Comparison of ENCODE assay signal across 8 cellular contexts in genomic region chr7:76281006-76281705, GRCh38. TPM values are rescaled to one million over a fixed set of nuclear protein-coding genes. Genes with fewer than 3 reads are reported as not detected.
DNase-seq lines count a peak whose midpoint lies in the region; ATAC-seq and TF ChIP-seq lines count a peak whose summit lies in the region.

No MANE protein-coding gene starts in this region.

- no peaks in the 10 kb centered on the region for H3F3A ChIP-seq in neural cell (ENCODE audit: insufficient read depth, low read length, poor library complexity, severe bottlenecking)

- H3K4me3 Mint-ChIP-seq in CD4-positive, CD25-positive, alpha-beta regulatory T cell = peak overlapping the region in 3 of 4 donors; percentile 70 to 89 (median 73)
- H3K4me3 Mint-ChIP-seq in endothelial cell (ENCODE audit: unreplicated experiment) = peak overlapping the region; percentile 91

- H3K4me1 Mint-ChIP-seq in CD4-positive, CD25-positive, alpha-beta regulatory T cell = peaks cover 0 to 16% (median 8%) of the 10 kb centered on the region in 4 donors
- peaks cover 16% of the 10 kb centered on the region for H3K4me1 Mint-ChIP-seq in endothelial cell (ENCODE audit: unreplicated experiment)

- no peak overlapping the region for H3K4me3 ChIP-seq in CD4-positive, CD25-positive, alpha-beta regulatory T cell (ENCODE audit: low read depth, low read length)
- H3K4me3 ChIP-seq in Peyer's patch (peak overlapping the region in 3 of 4 donors; percentile 47 to 59 (median 52)), neural cell (ENCODE audit: low read length) (peak overlapping the region; percentile 55)

- H3K4me2 ChIP-seq in neural cell (ENCODE audit: low read length) = no peak overlapping the region

- H3K27ac ChIP-seq in CD4-positive, CD25-positive, alpha-beta regulatory T cell (ENCODE audit: insufficient read depth, low read length, poor library complexity, severe bottlenecking) = no peak overlapping the region
- no peak overlapping the region for H3K27ac ChIP-seq in Peyer's patch
- H3K27ac ChIP-seq in neural cell (ENCODE audit: low read length) = no peak overlapping the region

- H4K20me1 ChIP-seq in neural cell (ENCODE audit: insufficient read depth) = no peaks in the 10 kb centered on the region

- peaks cover 22% of the 10 kb centered on the region for H3K4me1 ChIP-seq in CD4-positive, CD25-positive, alpha-beta regulatory T cell (ENCODE audit: control insufficient read depth, insufficient read depth, low read length, poor library complexity, severe bottlenecking)
- peaks cover 0 to 21% (median 9%) of the 10 kb centered on the region in 4 donors for H3K4me1 ChIP-seq in Peyer's patch

- peak overlapping the region in 1 of 3 donors; percentile 94 for H3K27ac Mint-ChIP-seq in CD4-positive, CD25-positive, alpha-beta regulatory T cell
- no peak overlapping the region for H3K27ac Mint-ChIP-seq in endothelial cell (ENCODE audit: unreplicated experiment)

- H3K9ac ChIP-seq in neural cell (ENCODE audit: low read length) = no peak overlapping the region

- H3K9me3 ChIP-seq in CD4-positive, CD25-positive, alpha-beta regulatory T cell (ENCODE audit: control insufficient read depth in 2 of 2, low read length in 2 of 2) = no peaks in the 10 kb centered on the region
- H3K9me3 ChIP-seq in Peyer's patch (no peaks in the 10 kb centered on the region), neural cell (ENCODE audit: low read length) (no peaks in the 10 kb centered on the region)

- peaks cover 58% of the 10 kb centered on the region for H3K27me3 Mint-ChIP-seq in CD4-positive, CD25-positive, alpha-beta regulatory T cell
- H3K27me3 Mint-ChIP-seq in endothelial cell (ENCODE audit: unreplicated experiment) = peaks cover 32% of the 10 kb centered on the region

- TF ChIP-seq POLR2A in Peyer's patch (IDR thresholded peaks at IDR 0.05) = no peak
- TF ChIP-seq POLR2A in GM18505 (IDR thresholded peaks at IDR 0.05; ENCODE audit: borderline replicate concordance, extremely low read depth, insufficient read depth, insufficient read length) = no peak

- H3K36me3 Mint-ChIP-seq in CD4-positive, CD25-positive, alpha-beta regulatory T cell = no peaks in the 10 kb centered on the region
- peaks cover 18% of the 10 kb centered on the region for H3K36me3 Mint-ChIP-seq in endothelial cell (ENCODE audit: low read depth, unreplicated experiment)

- no peak overlapping the region for H2AFZ ChIP-seq in neural cell (ENCODE audit: low read depth, low read length)

- H3K79me2 ChIP-seq in neural cell (replicated peaks; ENCODE audit: insufficient read depth, low read length) = no peaks in the 10 kb centered on the region

- no peaks in the 10 kb centered on the region for H3K36me3 ChIP-seq in CD4-positive, CD25-positive, alpha-beta regulatory T cell (ENCODE audit: control insufficient read depth, insufficient read depth, low read length)
- no peaks in the 10 kb centered on the region for H3K36me3 ChIP-seq in Peyer's patch
- H3K36me3 ChIP-seq in neural cell (ENCODE audit: insufficient read depth, low read length) = no peaks in the 10 kb centered on the region

- no peak for DNase-seq in CD4-positive, CD25-positive, alpha-beta regulatory T cell
- no peak for DNase-seq in Peyer's patch
- DNase-seq in endothelial cell (ENCODE audit: low spot score) = no peak
- no peak for DNase-seq in stimulated activated naive CD4-positive, alpha-beta T cell treated with Interleukin-2 at 50 U/mL for 16 hours (lab: John Stamatoyannopoulos, UW)
- no peak for DNase-seq in SHP77 (lab: John Stamatoyannopoulos, UW)

- ATAC-seq in CD4-positive, CD25-positive, alpha-beta regulatory T cell (ENCODE audit: low read depth in 2 of 2) = peak; percentile 40 to 45
- no peak for ATAC-seq in GM18505 (IDR thresholded peaks at IDR 0.05; ENCODE audit: unreplicated experiment)
- ATAC-seq in HG03354 (IDR thresholded peaks at IDR 0.05; ENCODE audit: poor library complexity, severe bottlenecking, unreplicated experiment) = no peak

- peaks cover 0 to 1% (median 0%) of the 10 kb centered on the region in 7 donors for H3K9me3 Mint-ChIP-seq in CD4-positive, CD25-positive, alpha-beta regulatory T cell
- no peaks in the 10 kb centered on the region for H3K9me3 Mint-ChIP-seq in endothelial cell (ENCODE audit: unreplicated experiment)

- no peak for TF ChIP-seq CTCF in Peyer's patch (IDR thresholded peaks at IDR 0.05)
- no peak for TF ChIP-seq CTCF in endothelial cell (IDR thresholded peaks at IDR 0.05; ENCODE audit: unreplicated experiment)
- TF ChIP-seq CTCF in neural cell (IDR thresholded peaks at IDR 0.05; ENCODE audit: poor library complexity, severe bottlenecking) = no peak

- TF ChIP-seq EP300 in neural cell (conservative IDR thresholded peaks at IDR 0.05; ENCODE audit: poor library complexity, severe bottlenecking) = no peak

- TF ChIP-seq RAD21 in neural cell (conservative IDR thresholded peaks at IDR 0.05) = no peak

- no peaks in the 10 kb centered on the region for H3K9me2 ChIP-seq in neural cell (ENCODE audit: insufficient read depth, low read length)

- H3K27me3 ChIP-seq in CD4-positive, CD25-positive, alpha-beta regulatory T cell (ENCODE audit: control insufficient read depth, insufficient read depth, low read length) = peaks cover 12% of the 10 kb centered on the region
- H3K27me3 ChIP-seq in Peyer's patch = peaks cover 0 to 19% of the 10 kb centered on the region in 2 donors
- peaks cover 58% of the 10 kb centered on the region for H3K27me3 ChIP-seq in neural cell (ENCODE audit: insufficient read depth, low read depth, low read length)

TF ChIP-seq in neural cell, 6 proteins besides CTCF, POLR2A, EP300 and RAD21:
- peak; percentile 96 for TF ChIP-seq EZH2 (IDR thresholded peaks at IDR 0.05; ENCODE audit: borderline replicate concordance, insufficient read depth, low read length, poor library complexity, severe bottlenecking)
- no peak for TF ChIP-seq POLR2AphosphoS5 (IDR thresholded peaks at IDR 0.05)

RNA-seq across cellular contexts. Expression of gene HSPB1, which starts 21.3 kb away (rescaled TPM):
- 23.0 TPM for total RNA-seq in CD4-positive, CD25-positive, alpha-beta regulatory T cell
- polyA plus RNA-seq in CD4-positive, CD25-positive, alpha-beta regulatory T cell = 10 to 100 TPM; 48.8 to 81.2 (median 56.3) TPM
- 100 to 1,000 TPM in 1 of 4 donors, 10 to 100 TPM in 3; 59.0 to 139 (median 88.3) TPM for total RNA-seq in Peyer's patch
- 581 TPM for total RNA-seq in endothelial cell (ENCODE audit: unreplicated experiment)
- 1.4 and 1.8 TPM in 2 replicates for polyA plus RNA-seq in neural cell
- polyA minus RNA-seq in neural cell = 0.69 TPM in 1 of 2 replicates, not detected in the other

Comparison
In these comparisons a context has a peak if more than half of its experiments do, and no peak if none do; other contexts are left out.
1. ATAC-seq: peak in CD4-positive, CD25-positive, alpha-beta regulatory T cell (2 of 2); none in GM18505 (single experiment) and HG03354 (single experiment).